In genomic region chr16:74862743-74863244, GRCh38 we compare ENCODE assay signal across 8 cellular contexts.
DNase-seq lines count a peak whose midpoint lies in the region; FAIRE-seq and TF ChIP-seq lines count a peak whose summit lies in the region.

No MANE protein-coding gene starts in this region.

- H3K36me3 ChIP-seq in tibial artery: no peaks in the 10 kb centered on the region

- H3K9me3 Mint-ChIP-seq in HFFc6: no peaks in the 10 kb centered on the region

- H3K36me3 Mint-ChIP-seq in HFFc6 (ENCODE audit: low read depth): no peaks in the 10 kb centered on the region

- TF ChIP-seq CTCF in HFFc6 (IDR thresholded peaks at IDR 0.05) (peak; percentile 94), tibial artery (IDR thresholded peaks at IDR 0.05) (peak; percentile 63 to 68)

- H3K27ac Mint-ChIP-seq in HFFc6: no peak overlapping the region

- H3K4me3 ChIP-seq in tibial artery: no peak overlapping the region

- H3K4me3 Mint-ChIP-seq in HFFc6: no peak overlapping the region

- H3K27ac ChIP-seq in tibial artery: no peak overlapping the region

- in situ Hi-C loops in ACHN (cut with HindIII; ENCODE audit: low pct_ligation_motif_present, low pct_unique_long_range_greater_than_20kb, low sequenced_read_pairs): loop anchor here (25.0 kb wide), 1 partner anchor 175 kb away; no protein-coding TSS in a partner anchor

- peaks cover 9% of the 10 kb centered on the region for H3K4me1 Mint-ChIP-seq in HFFc6 (ENCODE audit: low read depth)

- DNase-seq in ACHN (peak; percentile 59), EH (ENCODE audit: low read depth) (peak; percentile 50), HFFc6 (peak; percentile 33), NCI-H2196 treated with DMSO at 0.1 percent for 48 hours (lab: John Stamatoyannopoulos, UW; ENCODE audit: unreplicated experiment) (peak; percentile 7), astrocyte of the hippocampus (ENCODE audit: low read depth, low spot score) (peak; percentile 62), tibial artery (no peak), cortex of kidney (lab: John Stamatoyannopoulos, UW) (no peak)

- H3K9me3 ChIP-seq in tibial artery: no peaks in the 10 kb centered on the region

- H3K4me1 ChIP-seq in tibial artery: no peaks in the 10 kb centered on the region

- intact Hi-C loops in tibial artery (cut with DNase I; ENCODE audit: low total_unique reads): no loop called here

- peaks cover 1% of the 10 kb centered on the region; the same call in 1 of the 2 replicates for H3K27me3 Mint-ChIP-seq in HFFc6 (ENCODE audit: insufficient read depth)

- FAIRE-seq in islet of Langerhans (lab: Jason Lieb, UNC): peak; percentile 45

- no peaks in the 10 kb centered on the region for H3K27me3 ChIP-seq in tibial artery

Comparison
In these comparisons a context has a peak if more than half of its experiments do, and no peak if none do; other contexts are left out.
1. DNase-seq: peak in ACHN (single experiment), EH (single experiment), HFFc6 (single experiment), NCI-H2196 treated with DMSO at 0.1 percent for 48 hours (single experiment) and astrocyte of the hippocampus (single experiment); none in tibial artery (0 of 2) and cortex of kidney (single experiment).